Comparison of ENCODE assay signal across 8 cellular contexts in genomic region chr2:239326831-239327535, GRCh38.
DNase-seq lines count a peak whose midpoint lies in the region; ATAC-seq lines count a peak whose summit lies in the region.

No MANE protein-coding gene starts in this region.

- peak overlapping the region; percentile 60 for H3K27ac Mint-ChIP-seq in activated T-cell treated with anti-CD3 and anti-CD28 coated beads, Interleukin-2, amount 50 U/mL, for 72 hours

- ATAC-seq in GM19395 (IDR thresholded peaks at IDR 0.05; ENCODE audit: unreplicated experiment) (peak; percentile 76), HG03025 (IDR thresholded peaks at IDR 0.05; ENCODE audit: low FRiP score, unreplicated experiment) (no peak)
- peak; percentile 86 to 87 for ATAC-seq in activated T-cell treated with anti-CD3 and anti-CD28 coated beads, Interleukin-2, amount 50 U/mL, for 72 hours (replicated peaks in 1 of 2)

- H3K4me3 Mint-ChIP-seq in activated T-cell treated with anti-CD3 and anti-CD28 coated beads, Interleukin-2, amount 50 U/mL, for 72 hours: peak overlapping the region; percentile 71 to 75

- H3K9me3 Mint-ChIP-seq in activated T-cell treated with anti-CD3 and anti-CD28 coated beads, Interleukin-2, amount 50 U/mL, for 72 hours: no peaks in the 10 kb centered on the region

- H3K4me1 Mint-ChIP-seq in activated T-cell treated with anti-CD3 and anti-CD28 coated beads, Interleukin-2, amount 50 U/mL, for 72 hours (ENCODE audit: low read depth): peaks cover 84% of the 10 kb centered on the region

- peaks cover 4 to 13% of the 10 kb centered on the region in 2 donors for H3K36me3 Mint-ChIP-seq in activated T-cell treated with anti-CD3 and anti-CD28 coated beads, Interleukin-2, amount 50 U/mL, for 72 hours (ENCODE audit: insufficient read depth in 2 of 2)

- peaks cover 8% of the 10 kb centered on the region for H3K27me3 Mint-ChIP-seq in activated T-cell treated with anti-CD3 and anti-CD28 coated beads, Interleukin-2, amount 50 U/mL, for 72 hours (ENCODE audit: low read depth)

- DNase-seq in LHCN-M2 (ENCODE audit: low read depth) (peak; percentile 96), kidney tubule cell (ENCODE audit: low spot score) (peak; percentile 49), NCI-H1436 (lab: John Stamatoyannopoulos, UW) (no peak), NCI-H345 treated with DMSO at 0.1 percent for 48 hours (lab: John Stamatoyannopoulos, UW; ENCODE audit: unreplicated experiment) (no peak)
- peak; percentile 82 to 89 for DNase-seq in activated T-cell treated with anti-CD3 and anti-CD28 coated beads, Interleukin-2, amount 50 U/mL, for 72 hours
- DNase-seq in stimulated activated CD8-positive, alpha-beta memory T cell treated with anti-CD3 and anti-CD28 coated beads, Interleukin-4, amount 100 ng/mL, for 4 hours (ENCODE audit: low read depth in 2 of 2, low spot score in 1 of 2): peak; percentile 33 to 49

Comparison
In these comparisons a context has a peak if more than half of its experiments do, and no peak if none do; other contexts are left out.
1. DNase-seq: peak in LHCN-M2 (single experiment), activated T-cell treated with anti-CD3 and anti-CD28 coated beads, Interleukin-2, amount 50 U/mL, for 72 hours (2 of 2), kidney tubule cell (single experiment) and stimulated activated CD8-positive, alpha-beta memory T cell treated with anti-CD3 and anti-CD28 coated beads, Interleukin-4, amount 100 ng/mL, for 4 hours (2 of 2); none in NCI-H1436 (single experiment) and NCI-H345 treated with DMSO at 0.1 percent for 48 hours (single experiment).